Comparison of ENCODE assay signal across 11 cellular contexts in the genomic region with DNA sequence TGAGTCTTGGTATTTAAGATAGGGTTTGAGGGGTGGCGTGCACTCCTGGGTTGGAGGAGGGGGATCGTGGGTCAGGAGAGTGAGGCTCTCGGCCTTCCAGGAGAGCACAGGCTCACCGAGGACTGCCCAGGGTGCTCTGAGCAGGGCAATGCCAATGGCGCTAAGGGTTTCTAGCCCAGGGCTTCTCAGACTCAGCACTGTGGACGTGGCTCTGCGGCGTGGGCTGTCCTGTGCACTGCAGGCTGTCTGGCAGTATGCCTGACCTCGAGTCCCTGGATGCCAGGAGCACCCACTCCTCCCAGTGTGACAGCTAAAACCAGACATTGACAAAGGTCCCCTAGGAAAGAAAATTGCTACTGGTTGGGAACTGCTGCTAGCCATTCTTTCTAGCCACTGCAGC.
"Had no signal": no experiment of that assay in that cellular context is flagged by ENCODE, and none has a peak within 500 bp of the region (broad histone marks: within the 10 kb centered on the region; RNA-seq: fewer than 3 reads in every experiment).

No MANE protein-coding gene starts in this region.

- H3K4me3 ChIP-seq: cardiac muscle cell, ovary, tibial nerve had no signal

- DNase-seq: activated B cell treated with CpG ODN at 0.5 μM for 24 hours; activated CD4-positive, alpha-beta T cell treated with anti-CD3 and anti-CD28 coated beads, Interleukin-2, amount 50 U/mL, for 1 hour; activated T-cell treated with anti-CD3 and anti-CD28 coated beads, Interleukin-2, amount 50 U/mL, for 48 hours; cortex of kidney; effector memory CD4-positive, alpha-beta T cell; left ventricle myocardium superior; mesenchymal stem cell; ovary; T-cell had no signal

- H3K27ac Mint-ChIP-seq: activated B cell treated with CpG ODN at 0.5 μM for 24 hours, T-cell had no signal

- H3K9me3 ChIP-seq: ovary, tibial nerve had no signal

- H3K27me3 Mint-ChIP-seq: activated B cell treated with CpG ODN at 0.5 μM for 24 hours, T-cell had no signal

- H3K4me1 Mint-ChIP-seq: activated B cell treated with CpG ODN at 0.5 μM for 24 hours, T-cell had no signal

- H3K9me3 Mint-ChIP-seq: activated B cell treated with CpG ODN at 0.5 μM for 24 hours, T-cell had no signal

- H3K4me3 Mint-ChIP-seq: activated B cell treated with CpG ODN at 0.5 μM for 24 hours, T-cell had no signal

- H3K27ac ChIP-seq: cardiac muscle cell, ovary had no signal

- H3K36me3 ChIP-seq: ovary had no signal

- ATAC-seq: left ventricle myocardium superior, T-cell had no signal

- H3K4me1 ChIP-seq: tibial nerve had no signal

- H3K27me3 ChIP-seq: cardiac muscle cell, ovary, tibial nerve had no signal
